In the genomic region with DNA sequence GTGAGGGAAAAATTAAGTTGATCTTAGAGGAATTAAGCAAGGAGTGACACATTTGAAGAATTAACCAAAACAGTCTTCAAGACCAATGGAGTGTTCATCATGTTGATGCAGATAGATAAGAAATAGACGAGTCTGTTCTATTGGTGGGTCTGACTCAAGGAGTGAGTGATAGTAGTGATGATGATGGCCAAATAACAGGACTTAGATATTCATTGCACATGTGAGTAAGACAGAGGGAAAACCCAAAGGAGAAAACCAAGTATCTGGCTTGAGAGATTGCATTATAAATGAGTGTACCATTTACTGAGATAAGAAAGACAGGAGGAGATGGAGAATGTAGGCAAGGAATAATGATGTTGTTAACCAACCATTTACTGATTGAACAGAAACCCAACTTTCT, we compare ENCODE assay signal across 1 cellular context.
TF ChIP-seq lines count a peak whose summit lies in the region.

No MANE protein-coding gene starts in this region.

TF ChIP-seq in GM23338, 12 proteins besides CTCF, POLR2A, EP300 and RAD21 (continued from another document):
- TF ChIP-seq, protein P1, sequence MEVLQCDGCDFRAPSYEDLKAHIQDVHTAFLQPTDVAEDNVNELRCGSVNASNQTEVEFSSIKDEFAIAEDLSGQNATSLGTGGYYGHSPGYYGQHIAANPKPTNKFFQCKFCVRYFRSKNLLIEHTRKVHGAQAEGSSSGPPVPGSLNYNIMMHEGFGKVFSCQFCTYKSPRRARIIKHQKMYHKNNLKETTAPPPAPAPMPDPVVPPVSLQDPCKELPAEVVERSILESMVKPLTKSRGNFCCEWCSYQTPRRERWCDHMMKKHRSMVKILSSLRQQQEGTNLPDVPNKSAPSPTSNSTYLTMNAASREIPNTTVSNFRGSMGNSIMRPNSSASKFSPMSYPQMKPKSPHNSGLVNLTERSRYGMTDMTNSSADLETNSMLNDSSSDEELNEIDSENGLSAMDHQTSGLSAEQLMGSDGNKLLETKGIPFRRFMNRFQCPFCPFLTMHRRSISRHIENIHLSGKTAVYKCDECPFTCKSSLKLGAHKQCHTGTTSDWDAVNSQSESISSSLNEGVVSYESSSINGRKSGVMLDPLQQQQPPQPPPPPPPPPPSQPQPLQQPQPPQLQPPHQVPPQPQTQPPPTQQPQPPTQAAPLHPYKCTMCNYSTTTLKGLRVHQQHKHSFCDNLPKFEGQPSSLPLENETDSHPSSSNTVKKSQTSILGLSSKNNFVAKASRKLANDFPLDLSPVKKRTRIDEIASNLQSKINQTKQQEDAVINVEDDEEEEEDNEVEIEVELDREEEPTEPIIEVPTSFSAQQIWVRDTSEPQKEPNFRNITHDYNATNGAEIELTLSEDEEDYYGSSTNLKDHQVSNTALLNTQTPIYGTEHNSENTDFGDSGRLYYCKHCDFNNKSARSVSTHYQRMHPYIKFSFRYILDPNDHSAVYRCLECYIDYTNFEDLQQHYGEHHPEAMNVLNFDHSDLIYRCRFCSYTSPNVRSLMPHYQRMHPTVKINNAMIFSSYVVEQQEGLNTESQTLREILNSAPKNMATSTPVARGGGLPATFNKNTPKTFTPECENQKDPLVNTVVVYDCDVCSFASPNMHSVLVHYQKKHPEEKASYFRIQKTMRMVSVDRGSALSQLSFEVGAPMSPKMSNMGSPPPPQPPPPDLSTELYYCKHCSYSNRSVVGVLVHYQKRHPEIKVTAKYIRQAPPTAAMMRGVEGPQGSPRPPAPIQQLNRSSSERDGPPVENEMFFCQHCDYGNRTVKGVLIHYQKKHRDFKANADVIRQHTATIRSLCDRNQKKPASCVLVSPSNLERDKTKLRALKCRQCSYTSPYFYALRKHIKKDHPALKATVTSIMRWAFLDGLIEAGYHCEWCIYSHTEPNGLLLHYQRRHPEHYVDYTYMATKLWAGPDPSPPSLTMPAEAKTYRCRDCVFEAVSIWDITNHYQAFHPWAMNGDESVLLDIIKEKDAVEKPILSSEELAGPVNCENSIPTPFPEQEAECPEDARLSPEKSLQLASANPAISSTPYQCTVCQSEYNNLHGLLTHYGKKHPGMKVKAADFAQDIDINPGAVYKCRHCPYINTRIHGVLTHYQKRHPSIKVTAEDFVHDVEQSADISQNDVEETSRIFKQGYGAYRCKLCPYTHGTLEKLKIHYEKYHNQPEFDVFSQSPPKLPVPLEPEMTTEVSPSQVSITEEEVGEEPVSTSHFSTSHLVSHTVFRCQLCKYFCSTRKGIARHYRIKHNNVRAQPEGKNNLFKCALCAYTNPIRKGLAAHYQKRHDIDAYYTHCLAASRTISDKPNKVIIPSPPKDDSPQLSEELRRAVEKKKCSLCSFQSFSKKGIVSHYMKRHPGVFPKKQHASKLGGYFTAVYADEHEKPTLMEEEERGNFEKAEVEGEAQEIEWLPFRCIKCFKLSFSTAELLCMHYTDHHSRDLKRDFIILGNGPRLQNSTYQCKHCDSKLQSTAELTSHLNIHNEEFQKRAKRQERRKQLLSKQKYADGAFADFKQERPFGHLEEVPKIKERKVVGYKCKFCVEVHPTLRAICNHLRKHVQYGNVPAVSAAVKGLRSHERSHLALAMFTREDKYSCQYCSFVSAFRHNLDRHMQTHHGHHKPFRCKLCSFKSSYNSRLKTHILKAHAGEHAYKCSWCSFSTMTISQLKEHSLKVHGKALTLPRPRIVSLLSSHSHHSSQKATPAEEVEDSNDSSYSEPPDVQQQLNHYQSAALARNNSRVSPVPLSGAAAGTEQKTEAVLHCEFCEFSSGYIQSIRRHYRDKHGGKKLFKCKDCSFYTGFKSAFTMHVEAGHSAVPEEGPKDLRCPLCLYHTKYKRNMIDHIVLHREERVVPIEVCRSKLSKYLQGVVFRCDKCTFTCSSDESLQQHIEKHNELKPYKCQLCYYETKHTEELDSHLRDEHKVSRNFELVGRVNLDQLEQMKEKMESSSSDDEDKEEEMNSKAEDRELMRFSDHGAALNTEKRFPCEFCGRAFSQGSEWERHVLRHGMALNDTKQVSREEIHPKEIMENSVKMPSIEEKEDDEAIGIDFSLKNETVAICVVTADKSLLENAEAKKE (CRISPR knock-in tag; IDR thresholded peaks at IDR 0.05): no peak
- TF ChIP-seq, protein P2, sequence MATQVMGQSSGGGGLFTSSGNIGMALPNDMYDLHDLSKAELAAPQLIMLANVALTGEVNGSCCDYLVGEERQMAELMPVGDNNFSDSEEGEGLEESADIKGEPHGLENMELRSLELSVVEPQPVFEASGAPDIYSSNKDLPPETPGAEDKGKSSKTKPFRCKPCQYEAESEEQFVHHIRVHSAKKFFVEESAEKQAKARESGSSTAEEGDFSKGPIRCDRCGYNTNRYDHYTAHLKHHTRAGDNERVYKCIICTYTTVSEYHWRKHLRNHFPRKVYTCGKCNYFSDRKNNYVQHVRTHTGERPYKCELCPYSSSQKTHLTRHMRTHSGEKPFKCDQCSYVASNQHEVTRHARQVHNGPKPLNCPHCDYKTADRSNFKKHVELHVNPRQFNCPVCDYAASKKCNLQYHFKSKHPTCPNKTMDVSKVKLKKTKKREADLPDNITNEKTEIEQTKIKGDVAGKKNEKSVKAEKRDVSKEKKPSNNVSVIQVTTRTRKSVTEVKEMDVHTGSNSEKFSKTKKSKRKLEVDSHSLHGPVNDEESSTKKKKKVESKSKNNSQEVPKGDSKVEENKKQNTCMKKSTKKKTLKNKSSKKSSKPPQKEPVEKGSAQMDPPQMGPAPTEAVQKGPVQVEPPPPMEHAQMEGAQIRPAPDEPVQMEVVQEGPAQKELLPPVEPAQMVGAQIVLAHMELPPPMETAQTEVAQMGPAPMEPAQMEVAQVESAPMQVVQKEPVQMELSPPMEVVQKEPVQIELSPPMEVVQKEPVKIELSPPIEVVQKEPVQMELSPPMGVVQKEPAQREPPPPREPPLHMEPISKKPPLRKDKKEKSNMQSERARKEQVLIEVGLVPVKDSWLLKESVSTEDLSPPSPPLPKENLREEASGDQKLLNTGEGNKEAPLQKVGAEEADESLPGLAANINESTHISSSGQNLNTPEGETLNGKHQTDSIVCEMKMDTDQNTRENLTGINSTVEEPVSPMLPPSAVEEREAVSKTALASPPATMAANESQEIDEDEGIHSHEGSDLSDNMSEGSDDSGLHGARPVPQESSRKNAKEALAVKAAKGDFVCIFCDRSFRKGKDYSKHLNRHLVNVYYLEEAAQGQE (IDR thresholded peaks at IDR 0.05; ENCODE audit: unreplicated experiment): no peak
